10 cellular contexts compared by ENCODE assay signal in genomic region chr2:64779117-64779690, GRCh38.
DNase-seq lines count a peak whose midpoint lies in the region; ATAC-seq and TF ChIP-seq lines count a peak whose summit lies in the region.
"Had no signal": no experiment of that assay in that cellular context is flagged by ENCODE, and none has a peak within 500 bp of the region (broad histone marks: within the 10 kb centered on the region; RNA-seq: fewer than 3 reads in every experiment).

No MANE protein-coding gene starts in this region.

- H2BK5ac ChIP-seq in mesenchymal stem cell (ENCODE audit: low read depth, low read length, poor library complexity, severe bottlenecking): no peak overlapping the region

- H3K18ac ChIP-seq in mesenchymal stem cell (ENCODE audit: low read depth in 1 of 2, low read length in 2 of 2): no peak overlapping the region

- H3K27me3 ChIP-seq in mesenchymal stem cell (ENCODE audit: control insufficient read depth in 1 of 2, insufficient read depth in 1 of 2, low read length in 2 of 2): no peaks in the 10 kb centered on the region

- H3K79me1 ChIP-seq in mesenchymal stem cell (replicated peaks; ENCODE audit: low read length, poor library complexity, severe bottlenecking): no peaks in the 10 kb centered on the region

- H2AFZ ChIP-seq in mesenchymal stem cell (ENCODE audit: low read depth, low read length): no peak overlapping the region

- H3K4me3 ChIP-seq in AG09309 (ENCODE audit: control insufficient read depth, low read depth, low read length): no peak overlapping the region
- no peak overlapping the region for H3K4me3 ChIP-seq in mesenchymal stem cell (ENCODE audit: insufficient read depth in 1 of 2, low read depth in 1 of 2, low read length in 2 of 2)

- peak overlapping the region; percentile 62 for H2AK5ac ChIP-seq in mesenchymal stem cell (ENCODE audit: low read length, severe bottlenecking)

- no peak overlapping the region for H3K4me2 ChIP-seq in mesenchymal stem cell (ENCODE audit: low read length, poor library complexity, severe bottlenecking)

- no peaks in the 10 kb centered on the region for H3K36me3 ChIP-seq in mesenchymal stem cell (ENCODE audit: control insufficient read depth in 1 of 2, insufficient read depth in 2 of 2, low read depth in 1 of 2, low read length in 2 of 2)

- H4K91ac ChIP-seq in mesenchymal stem cell (ENCODE audit: low read length): no peak overlapping the region

- H3K4me1 ChIP-seq in mesenchymal stem cell (ENCODE audit: control insufficient read depth, insufficient read depth, low read depth, low read length): peaks cover 7% of the 10 kb centered on the region

- ATAC-seq in HG03108 (IDR thresholded peaks at IDR 0.05; ENCODE audit: unreplicated experiment): no peak
- ATAC-seq in GM18505 (IDR thresholded peaks at IDR 0.05; ENCODE audit: unreplicated experiment): no peak
- ATAC-seq in HG03469 (IDR thresholded peaks at IDR 0.05; ENCODE audit: unreplicated experiment): no peak
- ATAC-seq: CD8-positive, alpha-beta T cell had no signal

- peak overlapping the region; percentile 38 for H3K27ac ChIP-seq in mesenchymal stem cell (ENCODE audit: low read length, poor library complexity, severe bottlenecking)

- H3K23ac ChIP-seq in mesenchymal stem cell (ENCODE audit: low read length in 2 of 2): no peak overlapping the region

- H2BK15ac ChIP-seq in mesenchymal stem cell (ENCODE audit: low read depth, poor library complexity, severe bottlenecking): no peak overlapping the region

- peaks cover 10% of the 10 kb centered on the region for H3K9me3 ChIP-seq in mesenchymal stem cell (ENCODE audit: control insufficient read depth, low read length)

- H2BK120ac ChIP-seq in mesenchymal stem cell (ENCODE audit: low read depth, low read length): no peak overlapping the region

- no peak overlapping the region for H2BK12ac ChIP-seq in mesenchymal stem cell (ENCODE audit: low read length in 2 of 2)

- H3K4ac ChIP-seq in mesenchymal stem cell (ENCODE audit: low read depth in 1 of 2, low read length in 2 of 2): no peak overlapping the region

- no peak overlapping the region for H3K14ac ChIP-seq in mesenchymal stem cell (ENCODE audit: low read length in 2 of 2)

- no peak for TF ChIP-seq CTCF in AG09309 (IDR thresholded peaks at IDR 0.05; ENCODE audit: control insufficient read depth, insufficient read depth, low read depth, low read length, missing control alignments)

- TF ChIP-seq POLR2A in GM18505 (IDR thresholded peaks at IDR 0.05; ENCODE audit: borderline replicate concordance, extremely low read depth, insufficient read depth, insufficient read length): no peak

- DNase-seq in AG09309 (ENCODE audit: low read depth) (peak; percentile 79), M059J (ENCODE audit: low read depth) (peak; percentile 97), dermis microvascular lymphatic vessel endothelial cell (ENCODE audit: low read depth in 2 of 2) (peak; percentile 75 to 85), mesenchymal stem cell (peak; percentile 22), NCI-H510A (lab: John Stamatoyannopoulos, UW) (no peak)
- DNase-seq: activated T-cell treated with anti-CD3 and anti-CD28 coated beads for 4 hours; CD8-positive, alpha-beta T cell had no signal

- 60% methylated on average over 4 of the region's 5 CpGs for WGBS in mesenchymal stem cell

- no peak overlapping the region for H4K8ac ChIP-seq in mesenchymal stem cell (ENCODE audit: low read length)

- no peak overlapping the region for H3K9ac ChIP-seq in mesenchymal stem cell (ENCODE audit: low read length)
